ENCODE assay signal across 19 cellular contexts in genomic region chr4:53992785-53993184, GRCh38.
"Had no signal": no experiment of that assay in that cellular context is flagged by ENCODE, and none has a peak within 500 bp of the region (broad histone marks: within the 10 kb centered on the region; RNA-seq: fewer than 3 reads in every experiment).

No MANE protein-coding gene starts in this region.

- DNase-seq: cortex of kidney; dorsolateral prefrontal cortex; effector CD8-positive, alpha-beta T cell; esophagus squamous epithelium; foreskin melanocyte; heart left ventricle; hippocampal formation; kidney glomerular epithelial cell; mucosa of descending colon; naive thymus-derived CD8-positive, alpha-beta T cell; posterior cingulate gyrus; sigmoid colon; stimulated activated CD4-positive, alpha-beta T cell treated with anti-CD3 and anti-CD28 coated beads, Interleukin-12 subunit alpha, Interleukin-12 subunit beta, amount 100 ng/mL, for 4 hours; stimulated activated naive CD4-positive, alpha-beta T cell; stomach; substantia nigra; transverse colon had no signal

- H3K27me3 ChIP-seq: dorsolateral prefrontal cortex, esophagus squamous epithelium, heart left ventricle, sigmoid colon, stomach, transverse colon had no signal

- H3K4me3 Mint-ChIP-seq: naive thymus-derived CD8-positive, alpha-beta T cell had no signal

- H3K4me3 ChIP-seq: dorsolateral prefrontal cortex, esophagus squamous epithelium, heart left ventricle, mucosa of descending colon, sigmoid colon, skin epidermis, stomach, thoracic aorta, transverse colon had no signal

- H3K9me3 Mint-ChIP-seq: naive thymus-derived CD8-positive, alpha-beta T cell had no signal

- H3K4me1 ChIP-seq: transverse colon had no signal

- H3K36me3 ChIP-seq: esophagus squamous epithelium, sigmoid colon, stomach, thoracic aorta, transverse colon had no signal

- H3K27me3 Mint-ChIP-seq: naive thymus-derived CD8-positive, alpha-beta T cell had no signal

- H3K9me3 ChIP-seq: esophagus squamous epithelium, heart left ventricle, mucosa of descending colon, sigmoid colon, stomach, thoracic aorta, transverse colon had no signal

- ATAC-seq: heart left ventricle; mucosa of descending colon; naive thymus-derived CD8-positive, alpha-beta T cell had no signal

- H3K27ac ChIP-seq: dorsolateral prefrontal cortex, heart left ventricle, skin epidermis, thoracic aorta, transverse colon had no signal
